Comparison of ENCODE assay signal across 8 cellular contexts in the genomic region with DNA sequence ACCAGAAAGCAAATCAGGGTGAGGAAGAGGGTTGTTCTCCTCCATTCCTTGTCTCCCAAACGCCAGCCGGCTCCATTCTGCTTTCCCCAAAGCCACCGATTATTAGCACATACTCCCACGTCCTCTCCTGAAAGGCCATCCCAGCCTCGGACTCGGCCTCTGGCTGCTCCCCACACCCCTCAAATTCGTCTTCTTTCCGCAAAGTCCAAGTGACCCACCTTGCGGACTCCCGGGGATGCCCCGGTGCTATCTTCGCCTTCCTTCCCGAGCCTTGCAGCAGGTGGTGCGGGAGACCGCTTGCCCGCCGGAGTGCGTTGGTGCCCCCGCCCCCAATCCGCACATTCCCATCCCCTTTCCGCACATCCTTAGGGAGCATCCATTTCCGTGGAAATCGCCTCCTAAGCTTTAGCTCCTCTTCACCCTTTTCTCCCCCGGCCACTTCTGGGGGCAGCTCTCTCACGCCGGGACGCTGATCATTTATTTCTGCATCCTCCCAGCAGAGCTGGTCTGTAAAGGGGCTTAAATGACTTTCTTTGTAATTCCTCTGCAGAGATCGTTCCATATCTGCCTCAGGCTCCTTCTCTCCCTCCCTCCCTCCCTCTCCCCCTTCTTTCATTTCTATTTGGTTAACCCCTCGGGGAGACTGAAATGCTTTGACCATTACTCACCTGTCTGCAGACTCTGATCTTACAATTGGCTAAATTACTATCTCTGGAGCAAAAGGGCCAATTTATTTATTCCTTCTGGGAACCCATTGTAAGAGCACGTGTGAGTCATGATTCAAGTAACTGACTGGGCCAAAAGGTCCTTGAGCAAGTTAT. TPM values are rescaled to one million over a fixed set of nuclear protein-coding genes. Genes with fewer than 3 reads are reported as not detected.
DNase-seq lines count a peak whose midpoint lies in the region; ATAC-seq and TF ChIP-seq lines count a peak whose summit lies in the region.

No MANE protein-coding gene starts in this region.

- H3K27me3 ChIP-seq in A673 (replicated peaks; ENCODE audit: insufficient read depth, low read depth, low read length, poor library complexity) (no peaks in the 10 kb centered on the region), HUES6 (ENCODE audit: control insufficient read depth, insufficient read depth, low read length) (peaks cover 66% of the 10 kb centered on the region)

- peaks cover 38% of the 10 kb centered on the region for H3K4me1 ChIP-seq in A673 (ENCODE audit: insufficient read depth, low read length, poor library complexity, severe bottlenecking)
- H3K4me1 ChIP-seq in HUES6 (ENCODE audit: control insufficient read depth, insufficient read depth, low read length), result peaks cover 9% of the 10 kb centered on the region; the same call in 1 of the 2 replicates

- BruUV-seq in A673 (replicated peaks; lab: Mats Ljungman, UMichigan), result no TSS peak

- no peaks in the 10 kb centered on the region for H3K9me3 ChIP-seq in A673 (ENCODE audit: low read depth, low read length, poor library complexity, severe bottlenecking)
- no peaks in the 10 kb centered on the region for H3K9me3 ChIP-seq in HUES6 (ENCODE audit: control insufficient read depth, insufficient read depth, low read depth, low read length)

- CTCF ChIA-PET in A673 (lab: Charles Lee), result interaction anchor here (0.6 kb wide), 1 partner anchor 594 kb away, joined by 5 read pairs; no protein-coding TSS in a partner anchor

- H3K4me3 ChIP-seq in A673 (ENCODE audit: low read depth, low read length, poor library complexity, severe bottlenecking), result peak overlapping the region; percentile 68
- peak overlapping the region; percentile 55 for H3K4me3 ChIP-seq in HUES6 (ENCODE audit: low read depth, low read length)

- H3K9ac ChIP-seq in HUES6 (ENCODE audit: low read length), result peak overlapping the region; percentile 64

- TF ChIP-seq CTCF in A673 (conservative IDR thresholded peaks at IDR 0.05; ENCODE audit: low read depth, low read length), result no peak

- POLR2A ChIA-PET in A673 (lab: Charles Lee; ENCODE audit: low non-redundant PET), result no interaction called here

- intact Hi-C loops in A673 (cut with micrococcal nuclease; ENCODE audit: unreplicated experiment), result loop anchor here (5.0 to 10.0 kb wide), 5 partner anchors 304 to 1174 kb away; no protein-coding TSS in a partner anchor

- H3K36me3 ChIP-seq in A673 (ENCODE audit: insufficient read depth, low read length, poor library complexity, severe bottlenecking), result no peaks in the 10 kb centered on the region
- no peaks in the 10 kb centered on the region for H3K36me3 ChIP-seq in HUES6 (ENCODE audit: control insufficient read depth, insufficient read depth, low read length)

- H3K27ac ChIP-seq in A673 (ENCODE audit: low read depth, low read length, poor library complexity, severe bottlenecking), result no peak overlapping the region
- H3K27ac ChIP-seq in HUES6 (ENCODE audit: low read depth, low read length), result peak overlapping the region; percentile 39; the same call in 1 of the 2 replicates

- no peak for ATAC-seq in GM19023 (IDR thresholded peaks at IDR 0.05; ENCODE audit: unreplicated experiment)

- peak; percentile 36 for DNase-seq in A673 (ENCODE audit: low spot score)
- peak; percentile 63 for DNase-seq in ecto neural progenitor cell (ENCODE audit: low spot score)
- peak; percentile 22 for DNase-seq in mucosa of gallbladder (ENCODE audit: low spot score)
- DNase-seq in HPDE6-E6E7 (ENCODE audit: extremely low spot score), result no peak
- no peak for DNase-seq in activated naive CD4-positive, alpha-beta T cell treated with anti-CD3 and anti-CD28 coated beads, Interleukin-2, amount 50 U/mL, for 16 hours
- no peak for DNase-seq in globus pallidus (ENCODE audit: low spot score)

RNA-seq across cellular contexts. Expression of a gene that starts 1.2 kb away (rescaled TPM):
- total RNA-seq in A673 (2021), result 9.8 and 13.8 TPM in 2 replicates
- 14.6 TPM for total RNA-seq in mucosa of gallbladder

Comparison
In these comparisons a context has a peak if more than half of its experiments do, and no peak if none do; other contexts are left out.
1. DNase-seq: peak in A673 (single experiment), ecto neural progenitor cell (single experiment) and mucosa of gallbladder (single experiment); none in HPDE6-E6E7 (single experiment), activated naive CD4-positive, alpha-beta T cell treated with anti-CD3 and anti-CD28 coated beads, Interleukin-2, amount 50 U/mL, for 16 hours (single experiment) and globus pallidus (single experiment).